21 cellular contexts compared by ENCODE assay signal in genomic region chr3:99658274-99658673, GRCh38. TPM values are rescaled to one million over a fixed set of nuclear protein-coding genes. Genes with fewer than 3 reads are reported as not detected.
DNase-seq lines count a peak whose midpoint lies in the region; ATAC-seq and TF ChIP-seq lines count a peak whose summit lies in the region.
"Had no signal": no experiment of that assay in that cellular context is flagged by ENCODE, and none has a peak within 500 bp of the region (broad histone marks: within the 10 kb centered on the region; RNA-seq: fewer than 3 reads in every experiment).

No MANE protein-coding gene starts in this region.

- TF ChIP-seq CTCF in heart right ventricle (IDR thresholded peaks at IDR 0.05) (no peak), osteocyte (IDR thresholded peaks at IDR 0.05) (no peak)

- 67 to 73% methylated on average over 2 of the region's 2 CpGs for WGBS in heart right ventricle, 2 donors

- H3K4me1 Mint-ChIP-seq in osteocyte (ENCODE audit: unreplicated experiment), result peaks cover 95% of the 10 kb centered on the region
- no peaks in the 10 kb centered on the region for H3K4me1 Mint-ChIP-seq in activated naive CD8-positive, alpha-beta T cell treated with anti-CD3 and anti-CD28 coated beads for 36 hours
- H3K4me1 Mint-ChIP-seq: activated CD4-positive, alpha-beta memory T cell treated with anti-CD3 and anti-CD28 coated beads, Interleukin-2, amount 10 ng/mL, durations not matched to agents 7 days and 5 days; activated T-helper 17 cell treated with anti-CD3 and anti-CD28 coated beads, Interleukin-2, amount 50 U/mL, for 72 hours; CD4-positive, alpha-beta memory T cell; naive thymus-derived CD8-positive, alpha-beta T cell had no signal

- no peaks in the 10 kb centered on the region for H3K27me3 Mint-ChIP-seq in osteocyte (ENCODE audit: unreplicated experiment)
- H3K27me3 Mint-ChIP-seq in activated naive CD8-positive, alpha-beta T cell treated with anti-CD3 and anti-CD28 coated beads for 36 hours, result peaks cover 8% of the 10 kb centered on the region

- H3K36me3 ChIP-seq in ACC112 (ENCODE audit: insufficient read depth, low read length) (0 out of 2 replicates have a peak, but pooled peaks cover 10% of the 10 kb centered on the region), heart right ventricle (no peaks in the 10 kb centered on the region)
- H3K36me3 ChIP-seq: colonic mucosa had no signal

- ATAC-seq in heart right ventricle, result peak in 6 of 8 donors; percentile 16 to 77 (median 60)
- no peak for ATAC-seq in HG02571 (IDR thresholded peaks at IDR 0.05; ENCODE audit: unreplicated experiment)
- ATAC-seq: left lobe of liver; naive thymus-derived CD8-positive, alpha-beta T cell had no signal

- H3K4me3 ChIP-seq in ACC112 (ENCODE audit: low read depth, low read length), result peak overlapping the region; percentile 10; the same call in 1 of the 2 replicates
- no peak overlapping the region for H3K4me3 ChIP-seq in heart right ventricle
- H3K4me3 ChIP-seq: colonic mucosa, psoas muscle, testis had no signal

- peak overlapping the region; percentile 88 for H3K27ac Mint-ChIP-seq in osteocyte (ENCODE audit: unreplicated experiment)
- H3K27ac Mint-ChIP-seq in activated naive CD8-positive, alpha-beta T cell treated with anti-CD3 and anti-CD28 coated beads for 36 hours, result no peak overlapping the region
- H3K27ac Mint-ChIP-seq: activated CD4-positive, alpha-beta memory T cell treated with anti-CD3 and anti-CD28 coated beads, Interleukin-2, amount 10 ng/mL, durations not matched to agents 7 days and 5 days; activated T-helper 17 cell treated with anti-CD3 and anti-CD28 coated beads, Interleukin-2, amount 50 U/mL, for 72 hours; CD4-positive, alpha-beta memory T cell; naive thymus-derived CD8-positive, alpha-beta T cell had no signal

- no peaks in the 10 kb centered on the region for H3K9me3 Mint-ChIP-seq in osteocyte (ENCODE audit: unreplicated experiment)
- no peaks in the 10 kb centered on the region for H3K9me3 Mint-ChIP-seq in activated naive CD8-positive, alpha-beta T cell treated with anti-CD3 and anti-CD28 coated beads for 36 hours
- H3K9me3 Mint-ChIP-seq: activated CD4-positive, alpha-beta memory T cell treated with anti-CD3 and anti-CD28 coated beads, Interleukin-2, amount 10 ng/mL, durations not matched to agents 7 days and 5 days; naive thymus-derived CD8-positive, alpha-beta T cell had no signal

- H3K27me3 ChIP-seq in ACC112 (ENCODE audit: insufficient read depth, low read length) (no peaks in the 10 kb centered on the region), heart right ventricle (no peaks in the 10 kb centered on the region)
- H3K27me3 ChIP-seq: colonic mucosa, testis had no signal

- H3K27ac ChIP-seq in ACC112 (ENCODE audit: low read depth, low read length) (peak overlapping the region; percentile 98), heart right ventricle (peak overlapping the region in 4 of 10 donors; percentile 16 to 75 (median 56))
- H3K27ac ChIP-seq: colonic mucosa, psoas muscle, testis had no signal

- peaks cover 83% of the 10 kb centered on the region for H3K79me2 ChIP-seq in ACC112 (ENCODE audit: control insufficient read depth, insufficient read depth, low read length, unreplicated experiment)

- H2AFZ ChIP-seq in ACC112 (ENCODE audit: low read length, unreplicated experiment), result no peak overlapping the region

- peaks cover 82% of the 10 kb centered on the region for H3K36me3 Mint-ChIP-seq in osteocyte (ENCODE audit: unreplicated experiment)
- H3K36me3 Mint-ChIP-seq in activated naive CD8-positive, alpha-beta T cell treated with anti-CD3 and anti-CD28 coated beads for 36 hours, result no peaks in the 10 kb centered on the region
- H3K36me3 Mint-ChIP-seq: CD4-positive, alpha-beta memory T cell; naive thymus-derived CD8-positive, alpha-beta T cell had no signal

- peak; percentile 56 for DNase-seq in amniotic epithelial cell (ENCODE audit: low read depth)
- DNase-seq in heart right ventricle, result no peak
- DNase-seq in osteocyte (ENCODE audit: extremely low spot score, unreplicated experiment), result no peak
- no peak for DNase-seq in SKM-1 (lab: John Stamatoyannopoulos, UW; ENCODE audit: unreplicated experiment)
- no peak for DNase-seq in activated naive CD8-positive, alpha-beta T cell treated with anti-CD3 and anti-CD28 coated beads for 36 hours
- no peak for DNase-seq in iPS-NIHi11 (ENCODE audit: low spot score)
- DNase-seq: activated CD4-positive, alpha-beta memory T cell treated with anti-CD3 and anti-CD28 coated beads, Interleukin-2, amount 10 ng/mL, durations not matched to agents 7 days and 5 days; amygdala; colonic mucosa; hypothalamus; Kasumi-1; naive thymus-derived CD8-positive, alpha-beta T cell; NCI-H1694 treated with DMSO at 0.1 percent for 48 hours; NCI-H510A treated with DMSO at 0.1 percent for 48 hours; testis had no signal

- H3K9me3 ChIP-seq in heart right ventricle, result no peaks in the 10 kb centered on the region
- H3K9me3 ChIP-seq: colonic mucosa, psoas muscle, testis had no signal

- H3K4me3 Mint-ChIP-seq in osteocyte (ENCODE audit: unreplicated experiment), result peak overlapping the region; percentile 57
- no peak overlapping the region for H3K4me3 Mint-ChIP-seq in activated naive CD8-positive, alpha-beta T cell treated with anti-CD3 and anti-CD28 coated beads for 36 hours
- H3K4me3 Mint-ChIP-seq: activated CD4-positive, alpha-beta memory T cell treated with anti-CD3 and anti-CD28 coated beads, Interleukin-2, amount 10 ng/mL, durations not matched to agents 7 days and 5 days; activated T-helper 17 cell treated with anti-CD3 and anti-CD28 coated beads, Interleukin-2, amount 50 U/mL, for 72 hours; CD4-positive, alpha-beta memory T cell; naive thymus-derived CD8-positive, alpha-beta T cell had no signal

- intact Hi-C loops in heart right ventricle (cut with DNase I), result no loop called here

- H3K4me1 ChIP-seq in ACC112 (ENCODE audit: control insufficient read depth, insufficient read depth, low read length, unreplicated experiment) (peaks cover 86% of the 10 kb centered on the region), heart right ventricle (peaks cover 0 to 22% (median 5%) of the 10 kb centered on the region in 9 donors)
- H3K4me1 ChIP-seq: colonic mucosa, psoas muscle, testis had no signal

RNA-seq across cellular contexts. Expression of gene COL8A1, which starts 19.9 kb away (rescaled TPM):
- total RNA-seq in heart right ventricle (10 to 100 TPM in 9 of 10 donors, 1 to 10 TPM in 1; 7.5 to 32.2 (median 15.1) TPM), osteocyte (3,389 and 3,403 TPM in 2 replicates)
- 1 to 10 TPM; 7.9 to 8.3 TPM for polyA plus RNA-seq in heart right ventricle
- total RNA-seq in activated naive CD8-positive, alpha-beta T cell treated with anti-CD3 and anti-CD28 coated beads for 36 hours, result not detected
- total RNA-seq: CD4-positive, alpha-beta memory T cell had no signal
- polyA plus RNA-seq: CD4-positive, alpha-beta memory T cell; naive thymus-derived CD8-positive, alpha-beta T cell had no signal

Comparison
In these comparisons a context has a peak if more than half of its experiments do, and no peak if none do; other contexts are left out.
1. RNA of gene COL8A1, which starts 19.9 kb away (total RNA-seq): 3,389 to 3,403 TPM in osteocyte; 7.5 to 32.2 TPM in heart right ventricle and not detected in activated naive CD8-positive, alpha-beta T cell treated with anti-CD3 and anti-CD28 coated beads for 36 hours; every median in the first group is over 100 times any median in the second.